Comparison of ENCODE assay signal across 30 cellular contexts in genomic region chr13:36413161-36413560, GRCh38. TPM values are rescaled to one million over a fixed set of nuclear protein-coding genes. Genes with fewer than 3 reads are reported as not detected.
"Had no signal": no experiment of that assay in that cellular context is flagged by ENCODE, and none has a peak within 500 bp of the region (broad histone marks: within the 10 kb centered on the region; RNA-seq: fewer than 3 reads in every experiment).

No MANE protein-coding gene starts in this region.

- H3K4me3 ChIP-seq: adrenal gland, body of pancreas, esophagus squamous epithelium, gastrocnemius medialis, heart left ventricle had no signal

- H3K27me3 ChIP-seq: body of pancreas, gastrocnemius medialis, heart left ventricle had no signal

- DNase-seq: activated CD4-positive, alpha-beta memory T cell treated with anti-CD3 and anti-CD28 coated beads for 36 hours; activated CD4-positive, alpha-beta T cell treated with anti-CD3 and anti-CD28 coated beads for 36 hours; activated CD4-positive, alpha-beta T cell treated with anti-CD3 and anti-CD28 coated beads, Interleukin-2, amount 10 ng/mL, durations not matched to agents 24 days and 14 days; activated CD4-positive, CD25-positive, alpha-beta regulatory T cell; activated CD4-positive, CD25-positive, alpha-beta regulatory T cell treated with anti-CD3 and anti-CD28 coated beads, Interleukin-2, amount 50 U/mL, for 72 hours; activated CD8-positive, alpha-beta memory T cell treated with anti-CD3 and anti-CD28 coated beads, Interleukin-2, amount 10 ng/mL, durations not matched to agents 7 days and 5 days; activated CD8-positive, alpha-beta memory T cell treated with anti-CD3 and anti-CD28 coated beads, Interleukin-2, amount 50 U/mL, for 4 hours; activated CD8-positive, alpha-beta T cell treated with anti-CD3 and anti-CD28 coated beads, Interleukin-2, amount 10 ng/mL, durations not matched to agents 7 days and 5 days; activated effector memory CD4-positive, alpha-beta T cell treated with anti-CD3 and anti-CD28 coated beads, Interleukin-2, amount 50 U/mL, for 16 hours; activated naive CD4-positive, alpha-beta T cell treated with anti-CD3 and anti-CD28 coated beads for 36 hours; activated naive CD8-positive, alpha-beta T cell treated with anti-CD3 and anti-CD28 coated beads for 36 hours; activated naive CD8-positive, alpha-beta T cell treated with anti-CD3 and anti-CD28 coated beads, Interleukin-2, amount 50 U/mL, for 24 hours; activated T-cell treated with anti-CD3 and anti-CD28 coated beads, Interleukin-2, amount 50 U/mL, for 1 hour; activated T-cell treated with anti-CD3 and anti-CD28 coated beads, Interleukin-2, amount 50 U/mL, for 48 hours; adrenal gland; amygdala; aorta; body of pancreas; caudate nucleus; cortex of kidney; dermis blood vessel endothelial cell; effector CD4-positive, alpha-beta T cell; effector memory CD8-positive, alpha-beta T cell; esophagus squamous epithelium; foreskin keratinocyte; gastrocnemius medialis; glutamatergic neuron; heart left ventricle; T-helper 2 cell had no signal

- H3K4me1 ChIP-seq: esophagus squamous epithelium, gastrocnemius medialis had no signal

- H3K27ac ChIP-seq: adrenal gland, body of pancreas, epithelial cell of prostate, esophagus squamous epithelium, foreskin keratinocyte, gastrocnemius medialis, heart left ventricle had no signal

- ATAC-seq: activated CD4-positive, alpha-beta T cell treated with anti-CD3 and anti-CD28 coated beads for 36 hours; activated CD8-positive, alpha-beta memory T cell treated with anti-CD3 and anti-CD28 coated beads, Interleukin-2, amount 10 ng/mL, durations not matched to agents 7 days and 5 days; activated CD8-positive, alpha-beta T cell treated with anti-CD3 and anti-CD28 coated beads, Interleukin-2, amount 10 ng/mL, durations not matched to agents 7 days and 5 days; activated naive CD8-positive, alpha-beta T cell treated with anti-CD3 and anti-CD28 coated beads, Interleukin-2, amount 50 U/mL, for 24 hours; body of pancreas; effector memory CD8-positive, alpha-beta T cell; foreskin keratinocyte; gastrocnemius medialis had no signal

- H3K36me3 ChIP-seq: adrenal gland, esophagus squamous epithelium, gastrocnemius medialis, heart left ventricle had no signal

- H3K9me3 ChIP-seq: adrenal gland, body of pancreas had no signal

RNA-seq across cellular contexts. Expression of gene CCNA1, which starts 19.1 kb away (rescaled TPM):
- total RNA-seq: body of pancreas, foreskin keratinocyte had no signal
